In genomic region chr5:42989198-42989597, GRCh38 we compare ENCODE assay signal across 15 cellular contexts. TPM values are rescaled to one million over a fixed set of nuclear protein-coding genes. Genes with fewer than 3 reads are reported as not detected.
A peak's percentile ranks its signal among the peaks of the same experiment; 100 is the strongest.
DNase-seq lines count a peak whose midpoint lies in the region; ATAC-seq, FAIRE-seq and TF ChIP-seq lines count a peak whose summit lies in the region.
"Had no signal": no experiment of that assay in that cellular context is flagged by ENCODE, and none has a peak within 500 bp of the region (broad histone marks: within the 10 kb centered on the region; RNA-seq: fewer than 3 reads in every experiment).

No MANE protein-coding gene starts in this region.

- H3K27ac ChIP-seq in BLaER1 treated with 17β-estradiol and CSF1 and Interleukin-3, amounts not matched to agents 10 nM and 100 nM, result no peak overlapping the region
- H3K27ac ChIP-seq: upper lobe of right lung had no signal

- H3K27me3 Mint-ChIP-seq in activated CD8-positive, alpha-beta T cell treated with anti-CD3 and anti-CD28 coated beads, Interleukin-2, amount 10 ng/mL, durations not matched to agents 7 days and 5 days (ENCODE audit: low read depth), result no peaks in the 10 kb centered on the region

- H3K9me3 Mint-ChIP-seq in activated CD8-positive, alpha-beta T cell treated with anti-CD3 and anti-CD28 coated beads, Interleukin-2, amount 10 ng/mL, durations not matched to agents 7 days and 5 days (ENCODE audit: insufficient read depth), result peaks cover 3% of the 10 kb centered on the region

- H3K36me3 ChIP-seq in BLaER1 treated with 17β-estradiol and CSF1 and Interleukin-3, amounts not matched to agents 10 nM and 100 nM, result peaks cover 0 to 52% (median 24%) of the 10 kb centered on the region in 11 experiments; a peak in 14 of 22 replicates
- no peaks in the 10 kb centered on the region; the same call in 1 of the 2 replicates for H3K36me3 ChIP-seq in HAP-1 (replicated peaks)
- H3K36me3 ChIP-seq: upper lobe of right lung had no signal

- peaks cover 55% of the 10 kb centered on the region for H3K4me1 Mint-ChIP-seq in activated CD8-positive, alpha-beta T cell treated with anti-CD3 and anti-CD28 coated beads, Interleukin-2, amount 10 ng/mL, durations not matched to agents 7 days and 5 days (ENCODE audit: low read depth)

- H3K36me3 Mint-ChIP-seq in activated CD8-positive, alpha-beta T cell treated with anti-CD3 and anti-CD28 coated beads, Interleukin-2, amount 10 ng/mL, durations not matched to agents 7 days and 5 days (ENCODE audit: low read depth), result peaks cover 46% of the 10 kb centered on the region

- ATAC-seq in activated CD8-positive, alpha-beta T cell treated with anti-CD3 and anti-CD28 coated beads, Interleukin-2, amount 10 ng/mL, durations not matched to agents 7 days and 5 days, result no peak
- ATAC-seq in HG03432 (IDR thresholded peaks at IDR 0.05; ENCODE audit: unreplicated experiment), result no peak
- ATAC-seq: heart left ventricle, upper lobe of right lung had no signal

- peak overlapping the region; percentile 75 for H3K27ac Mint-ChIP-seq in activated CD8-positive, alpha-beta T cell treated with anti-CD3 and anti-CD28 coated beads, Interleukin-2, amount 10 ng/mL, durations not matched to agents 7 days and 5 days

- DNase-seq in HAP-1 (ENCODE audit: low spot score in 2 of 2), result no peak
- no peak for DNase-seq in activated CD8-positive, alpha-beta T cell treated with anti-CD3 and anti-CD28 coated beads, Interleukin-2, amount 10 ng/mL, durations not matched to agents 7 days and 5 days
- no peak for DNase-seq in fibroblast of villous mesenchyme (ENCODE audit: low read depth)
- no peak for DNase-seq in D721Med (ENCODE audit: insufficient read length, low spot score)
- no peak for DNase-seq in hepatic stellate cell (ENCODE audit: low spot score)
- DNase-seq: erythroblast, GOT3, heart left ventricle, kidney, midbrain, T1000, upper lobe of right lung had no signal

- H3K9me3 ChIP-seq in BLaER1 treated with 17β-estradiol and CSF1 and Interleukin-3, amounts not matched to agents 10 nM and 100 nM (replicated peaks in 1 of 11), result peaks cover 0 to 41% (median 30%) of the 10 kb centered on the region in 11 experiments; a peak in 19 of 22 replicates
- H3K9me3 ChIP-seq in HAP-1, result peaks cover 6% of the 10 kb centered on the region
- H3K9me3 ChIP-seq: upper lobe of right lung had no signal

- in situ Hi-C loops in HAP-1 (cut with MboI; ENCODE audit: low sequenced_read_pairs), result no loop called here

- POLR2A ChIA-PET in activated CD8-positive, alpha-beta T cell treated with anti-CD3 and anti-CD28 coated beads, Interleukin-2, amount 10 ng/mL, durations not matched to agents 7 days and 5 days (lab: Charles Lee), result interaction anchor here (0.8 to 12.1 kb wide), 8 partner anchors 19 to 495 kb away, joined by 3 to 469 read pairs (median 212); partner anchors contain the start of genes ANXA2R, TMEM267 and ZNF131

- no peaks in the 10 kb centered on the region for H4K20me1 ChIP-seq in BLaER1 treated with 17β-estradiol and CSF1 and Interleukin-3, amounts not matched to agents 10 nM and 100 nM

- 0 out of 22 replicates have a peak overlapping the region, but pooled peaks of 1 of the 11 experiments have one; percentile 26 for H3K9ac ChIP-seq in BLaER1 treated with 17β-estradiol and CSF1 and Interleukin-3, amounts not matched to agents 10 nM and 100 nM

- H3K27me3 ChIP-seq in BLaER1 treated with 17β-estradiol and CSF1 and Interleukin-3, amounts not matched to agents 10 nM and 100 nM, result no peaks in the 10 kb centered on the region
- no peaks in the 10 kb centered on the region for H3K27me3 ChIP-seq in HAP-1 (ENCODE audit: low read depth)

- TF ChIP-seq CTCF in fibroblast of villous mesenchyme (IDR thresholded peaks at IDR 0.05; ENCODE audit: insufficient read depth, low read depth, low read length) (no peak), D721Med (IDR thresholded peaks at IDR 0.05; ENCODE audit: insufficient read depth, missing control alignments) (no peak)

- peak overlapping the region; percentile 72 for H3K4me3 Mint-ChIP-seq in activated CD8-positive, alpha-beta T cell treated with anti-CD3 and anti-CD28 coated beads, Interleukin-2, amount 10 ng/mL, durations not matched to agents 7 days and 5 days

- peak overlapping the region; percentile 86 to 99 (median 96); a peak in 21 of 22 replicates for H3K4me2 ChIP-seq in BLaER1 treated with 17β-estradiol and CSF1 and Interleukin-3, amounts not matched to agents 10 nM and 100 nM

- H3K4me1 ChIP-seq in BLaER1 treated with 17β-estradiol and CSF1 and Interleukin-3, amounts not matched to agents 10 nM and 100 nM, result peaks cover 19 to 73% (median 25%) of the 10 kb centered on the region in 10 experiments
- peaks cover 22% of the 10 kb centered on the region for H3K4me1 ChIP-seq in HAP-1
- H3K4me1 ChIP-seq: upper lobe of right lung had no signal

- H3K4me3 ChIP-seq in BLaER1 treated with 17β-estradiol and CSF1 and Interleukin-3, amounts not matched to agents 10 nM and 100 nM, result peak overlapping the region in 9 of 10 experiments; percentile 75 to 93 (median 83); a peak in 12 of 20 replicates
- peak overlapping the region; percentile 50 for H3K4me3 ChIP-seq in HAP-1
- H3K4me3 ChIP-seq in fibroblast of villous mesenchyme (ENCODE audit: low read depth, low read length), result peak overlapping the region; percentile 0

- CTCF ChIA-PET in activated CD8-positive, alpha-beta T cell treated with anti-CD3 and anti-CD28 coated beads, Interleukin-2, amount 10 ng/mL, durations not matched to agents 7 days and 5 days (lab: Charles Lee), result interaction anchor here (0.7 to 10.2 kb wide), 7 partner anchors 19 to 80 kb away, joined by 3 to 85 read pairs (median 4); no protein-coding TSS in a partner anchor

- no peak for FAIRE-seq in D721Med (lab: Jason Lieb, UNC)
- FAIRE-seq: colon, kidney had no signal

RNA-seq across cellular contexts. Expression of gene ANXA2R, which starts 50.9 kb away (rescaled TPM):
- total RNA-seq in activated CD8-positive, alpha-beta T cell treated with anti-CD3 and anti-CD28 coated beads, Interleukin-2, amount 10 ng/mL, durations not matched to agents 7 days and 5 days, result 10 to 100 TPM; 28.0 to 29.3 TPM
- 2.9 and 3.9 TPM in 2 replicates for total RNA-seq in fibroblast of villous mesenchyme

Comparison
In these comparisons a context has a peak if more than half of its experiments do, and no peak if none do; other contexts are left out.
1. H3K4me3 ChIP-seq: peak in every context shown above with its lines; median percentile 83 in BLaER1 treated with 17β-estradiol and CSF1 and Interleukin-3, amounts not matched to agents 10 nM and 100 nM; 50 in HAP-1; 0 in fibroblast of villous mesenchyme.